Comparison of ENCODE assay signal across 8 cellular contexts in genomic region chr16:57462209-57462977, GRCh38. TPM values are rescaled to one million over a fixed set of nuclear protein-coding genes. Genes with fewer than 3 reads are reported as not detected.
A peak's percentile ranks its signal among the peaks of the same experiment; 100 is the strongest.
DNase-seq lines count a peak whose midpoint lies in the region; ATAC-seq, FAIRE-seq and TF ChIP-seq lines count a peak whose summit lies in the region.

Gene POLR2C (plus strand): TSS chr16:57462679. CDS start chr16:57462725, 46 bp downstream.

- TF ChIP-seq CTCF in D721Med (IDR thresholded peaks at IDR 0.05; ENCODE audit: insufficient read depth, missing control alignments) (peak; percentile 89), epithelial cell of proximal tubule (conservative IDR thresholded peaks at IDR 0.05; ENCODE audit: low read depth, low read length) (peak; percentile 74)

- DNase-seq in D721Med (ENCODE audit: insufficient read length, low spot score) (peak; percentile 47), HUDEP-2 (lab: John Stamatoyannopoulos, UW; ENCODE audit: unreplicated experiment in 76 of 76) (peak in 73 of 76 experiments; percentile 27 to 90 (median 78)), OCI-M1 (lab: John Stamatoyannopoulos, UW) (peak; percentile 90), activated T-cell treated with anti-CD3 and anti-CD28 coated beads for 4 hours (peak; percentile 89), epithelial cell of proximal tubule (ENCODE audit: low read depth) (no peak)
- DNase-seq in stimulated activated CD8-positive, alpha-beta memory T cell treated with anti-CD3 and anti-CD28 coated beads, Interleukin-7, amount 100 ng/mL, for 1 hour (ENCODE audit: low read depth in 2 of 2): peak; percentile 90 to 93

- peaks cover 26% of the 10 kb centered on the region for H3K36me3 ChIP-seq in mucosa of stomach (ENCODE audit: control insufficient read depth, insufficient read depth, low read length)

- no peaks in the 10 kb centered on the region for H3K27me3 ChIP-seq in mucosa of stomach (ENCODE audit: control insufficient read depth, insufficient read depth, low read length)

- ATAC-seq in GM21367 (IDR thresholded peaks at IDR 0.05; ENCODE audit: unreplicated experiment): peak; percentile 81

- peak within 1 kb of the TSS; percentile 84 for H3K9ac ChIP-seq in mucosa of stomach (ENCODE audit: low read length)

- no peak for FAIRE-seq in D721Med (lab: Jason Lieb, UNC)

- no peaks in the 10 kb centered on the region for H3K9me3 ChIP-seq in mucosa of stomach (ENCODE audit: control insufficient read depth, low read length)

- peak within 1 kb of the TSS; percentile 83 for H3K4me3 ChIP-seq in epithelial cell of proximal tubule (ENCODE audit: low read depth, low read length)
- peak within 1 kb of the TSS; percentile 91 for H3K4me3 ChIP-seq in mucosa of stomach (ENCODE audit: low read length)

- H3K4me1 ChIP-seq in mucosa of stomach (ENCODE audit: control insufficient read depth, insufficient read depth, low read length): peaks cover 14% of the 10 kb centered on the region

RNA-seq across cellular contexts. Expression of gene POLR2C, which starts in this region (rescaled TPM):
- total RNA-seq in epithelial cell of proximal tubule: 64.5 and 140 TPM in 2 replicates
